Comparison of ENCODE assay signal across 9 cellular contexts in the genomic region with DNA sequence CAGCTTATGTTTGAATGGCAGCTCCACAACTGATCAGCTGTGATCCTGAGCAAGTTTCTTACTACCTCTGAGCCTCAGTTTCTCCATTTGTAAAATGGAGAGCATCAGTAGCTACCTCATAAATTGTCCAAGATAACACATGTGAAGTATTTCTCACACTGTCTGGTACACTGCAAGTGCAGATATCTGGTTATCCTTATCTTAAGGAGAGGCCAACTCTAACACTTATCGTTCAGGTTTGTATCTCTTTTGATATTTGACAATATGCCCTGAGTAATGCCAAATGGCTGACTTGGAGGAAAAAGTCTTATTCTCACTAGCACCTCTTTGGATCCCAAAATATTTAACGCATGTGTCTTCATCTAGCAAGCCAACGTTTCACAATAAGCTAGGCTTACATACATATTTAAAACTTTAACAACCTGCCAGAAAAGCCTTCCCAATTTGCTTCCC. TPM values are rescaled to one million over a fixed set of nuclear protein-coding genes. Genes with fewer than 3 reads are reported as not detected.
A peak's percentile ranks its signal among the peaks of the same experiment; 100 is the strongest.
DNase-seq lines count a peak whose midpoint lies in the region; ATAC-seq, FAIRE-seq and TF ChIP-seq lines count a peak whose summit lies in the region.
"Had no signal": no experiment of that assay in that cellular context is flagged by ENCODE, and none has a peak within 500 bp of the region (broad histone marks: within the 10 kb centered on the region; RNA-seq: fewer than 3 reads in every experiment).

No MANE protein-coding gene starts in this region.

- H3K79me1 ChIP-seq in H1 (ENCODE audit: low read depth, low read length): no peaks in the 10 kb centered on the region

- H2BK5ac ChIP-seq in H1 (ENCODE audit: low read depth, low read length): no peak overlapping the region

- no peak overlapping the region for H3K56ac ChIP-seq in H1 (replicated peaks; ENCODE audit: insufficient read length, low read depth, low read length)

- no peak for FAIRE-seq in H1 (lab: Jason Lieb, UNC)

- no peak overlapping the region for H2BK20ac ChIP-seq in H1 (ENCODE audit: low read length)

- peaks cover 8% of the 10 kb centered on the region for H3K23me2 ChIP-seq in H1 (ENCODE audit: low read depth, low read length)

- H3K4me3 ChIP-seq in H1 (ENCODE audit: extremely low read depth in 1 of 4, insufficient read depth in 2 of 4, low read depth in 3 of 4, low read length in 4 of 4) (no peak overlapping the region), muscle layer of duodenum (ENCODE audit: low read depth in 1 of 2, low read length in 2 of 2) (peak overlapping the region; percentile 47 to 86), upper lobe of right lung (peak overlapping the region; percentile 88)

- H3K18ac ChIP-seq in H1 (ENCODE audit: extremely low read depth, low read length): no peak overlapping the region

- H3K36me3 ChIP-seq in H1 (ENCODE audit: control insufficient read depth in 2 of 4, insufficient read depth in 4 of 4, low read length in 3 of 4): no peaks in the 10 kb centered on the region
- peaks cover 2 to 7% of the 10 kb centered on the region in 2 donors for H3K36me3 ChIP-seq in muscle layer of duodenum (ENCODE audit: control insufficient read depth in 1 of 2, insufficient read depth in 2 of 2, low read length in 2 of 2)
- no peaks in the 10 kb centered on the region for H3K36me3 ChIP-seq in upper lobe of right lung

- H3K27ac ChIP-seq in RWPE1: peak overlapping the region; percentile 92
- H3K27ac ChIP-seq in H1 (ENCODE audit: low read depth, low read length): no peak overlapping the region
- peak overlapping the region; percentile 97 for H3K27ac ChIP-seq in muscle layer of duodenum (ENCODE audit: low read length)
- peak overlapping the region; percentile 79 for H3K27ac ChIP-seq in upper lobe of right lung

- intact Hi-C loops in upper lobe of right lung (cut with DNase I): loop anchor here (10.0 kb wide), 1 partner anchor 59 kb away; no protein-coding TSS in a partner anchor

- H3K23ac ChIP-seq in H1 (ENCODE audit: insufficient read length): no peak overlapping the region

- peak overlapping the region; percentile 41; the same call in 1 of the 2 replicates for H2BK12ac ChIP-seq in H1 (ENCODE audit: low read depth, low read length)

- H3K9ac ChIP-seq in H1 (replicated peaks in 1 of 4; ENCODE audit: extremely low read depth in 1 of 4, low read depth in 3 of 4, low read length in 3 of 4): no peak overlapping the region; a peak in 2 of 7 replicates

- no peak overlapping the region for H4K5ac ChIP-seq in H1 (ENCODE audit: insufficient read length, low read depth, low read length)

- H2BK120ac ChIP-seq in H1 (replicated peaks; ENCODE audit: low read depth, low read length): no peak overlapping the region

- CTCF ChIA-PET in RWPE1 (lab: Yijun Ruan, JAX) (interaction anchor here (0.6 to 3.9 kb wide), 6 partner anchors 8 to 69 kb away, joined by 3 to 33 read pairs (median 6); no protein-coding TSS in a partner anchor), H1 (lab: Charles Lee; ENCODE audit: partially characterized antibody) (interaction anchor here (1.4 to 27.5 kb wide), 5 partner anchors 9 to 216 kb away, joined by 4 to 929 read pairs (median 26); a partner anchor contains a TSS)

- no peak for TF ChIP-seq CTCF in RWPE1 (conservative IDR thresholded peaks at IDR 0.05; ENCODE audit: low read depth)
- TF ChIP-seq CTCF in H1 (IDR thresholded peaks at IDR 0.05; ENCODE audit: control extremely low read depth in 1 of 3, insufficient read depth in 1 of 3, low read depth in 1 of 3, low read length in 3 of 3): no peak
- no peak for TF ChIP-seq CTCF in upper lobe of right lung (IDR thresholded peaks at IDR 0.05)
- no peak for TF ChIP-seq CTCF in GM10266 (IDR thresholded peaks at IDR 0.05; ENCODE audit: control insufficient read depth, insufficient read depth, low read depth, missing control alignments)

- TF ChIP-seq RAD21 in H1 (IDR thresholded peaks at IDR 0.05 in 1 of 2, conservative IDR thresholded peaks at IDR 0.05 in 1 of 2; ENCODE audit: low read depth in 2 of 2, low read length in 2 of 2): no peak

- ATAC-seq in upper lobe of right lung: no peak
- no peak for ATAC-seq in HG03442 (IDR thresholded peaks at IDR 0.05; ENCODE audit: unreplicated experiment)
- ATAC-seq: effector memory CD8-positive, alpha-beta T cell had no signal

- H2AK5ac ChIP-seq in H1 (ENCODE audit: low read depth, low read length): no peak overlapping the region; the same call in 1 of the 2 replicates

- no peak for TF ChIP-seq EP300 in H1 (IDR thresholded peaks at IDR 0.05; ENCODE audit: borderline replicate concordance in 1 of 2, low read depth in 2 of 2, low read length in 2 of 2)

- H3K9me3 ChIP-seq in H1 (ENCODE audit: insufficient read depth in 2 of 2, low read depth in 1 of 2, low read length in 1 of 2): no peaks in the 10 kb centered on the region
- no peaks in the 10 kb centered on the region for H3K9me3 ChIP-seq in muscle layer of duodenum (ENCODE audit: control insufficient read depth in 1 of 2, low read length in 2 of 2)
- H3K9me3 ChIP-seq in upper lobe of right lung: no peaks in the 10 kb centered on the region

- H4K20me1 ChIP-seq in H1 (replicated peaks in 1 of 2; ENCODE audit: control insufficient read depth in 1 of 2, insufficient read depth in 2 of 2, low read length in 2 of 2): no peaks in the 10 kb centered on the region

- H2AFZ ChIP-seq in H1 (ENCODE audit: low read length): no peak overlapping the region

- whole genome bisulfite sequencing in H1 (ENCODE audit: extremely low coverage in 1 of 2, insufficient coverage in 1 of 2, insufficient read length in 1 of 2, insufficient replicate concordance in 2 of 2, low coverage in 1 of 2, low lambda C conversion rate in 2 of 2, missing lambda C conversion rate in 1 of 2), 2 experiments: 87% methylated on average over 3 of the region's 3 CpGs; no CpG with 5 or more reads in 1 of the 2 experiments

- no peak overlapping the region for H2BK15ac ChIP-seq in H1 (ENCODE audit: low read length)

- no peaks in the 10 kb centered on the region for H3K79me2 ChIP-seq in H1 (ENCODE audit: control insufficient read depth in 1 of 2, insufficient read depth in 2 of 2, low read length in 2 of 2)

- peak overlapping the region in 1 of 2 experiments; percentile 68; a peak in 2 of 4 replicates for H3K4me2 ChIP-seq in H1 (ENCODE audit: insufficient read depth in 1 of 2, low read depth in 2 of 2, low read length in 2 of 2)

- no peak overlapping the region for H4K91ac ChIP-seq in H1 (replicated peaks; ENCODE audit: insufficient read length, low read length)

- H3K4ac ChIP-seq in H1 (replicated peaks; ENCODE audit: insufficient read length, low read depth, low read length): no peak overlapping the region

- no peak for TF ChIP-seq POLR2A in H1 (IDR thresholded peaks at IDR 0.05; ENCODE audit: control extremely low read depth in 1 of 2, low read depth in 2 of 2, low read length in 2 of 2)

- H3K14ac ChIP-seq in H1 (ENCODE audit: insufficient read length): no peak overlapping the region

- H4K8ac ChIP-seq in H1 (ENCODE audit: extremely low read depth, insufficient read depth, low read length): no peak overlapping the region

- POLR2A ChIA-PET in RWPE1 (lab: Yijun Ruan, JAX; ENCODE audit: low non-redundant PET): interaction anchor here (0.7 to 0.8 kb wide), 2 partner anchors 13 to 237 kb away, joined by 3 read pairs; no protein-coding TSS in a partner anchor
- POLR2A ChIA-PET in H1 (lab: Charles Lee; ENCODE audit: partially characterized antibody): interaction anchor here (1.3 to 6.9 kb wide), 6 partner anchors 9 to 128 kb away, joined by 3 to 52 read pairs (median 4); no protein-coding TSS in a partner anchor

- H3K4me1 ChIP-seq in H1 (replicated peaks in 1 of 4; ENCODE audit: control insufficient read depth in 3 of 4, insufficient read depth in 4 of 4, low read length in 3 of 4): peaks cover 13 to 34% (median 25%) of the 10 kb centered on the region in 4 experiments
- peaks cover 31 to 40% of the 10 kb centered on the region in 2 donors for H3K4me1 ChIP-seq in muscle layer of duodenum (ENCODE audit: control insufficient read depth in 1 of 2, insufficient read depth in 2 of 2, low read length in 2 of 2)
- H3K4me1 ChIP-seq in upper lobe of right lung: peaks cover 78% of the 10 kb centered on the region

- peaks cover 3 to 32% (median 21%) of the 10 kb centered on the region in 4 experiments for H3K27me3 ChIP-seq in H1 (replicated peaks in 1 of 4; ENCODE audit: control insufficient read depth in 3 of 4, extremely low read depth in 1 of 4, insufficient read depth in 3 of 4, low read length in 3 of 4)
- no peaks in the 10 kb centered on the region for H3K27me3 ChIP-seq in muscle layer of duodenum (ENCODE audit: low read depth, low read length)
- H3K27me3 ChIP-seq in upper lobe of right lung: no peaks in the 10 kb centered on the region

- DNase-seq in RWPE1 (ENCODE audit: low spot score) (no peak), H1 (ENCODE audit: low read depth in 1 of 2, low spot score in 2 of 2) (no peak), upper lobe of right lung (no peak), GM10266 (ENCODE audit: extremely low spot score) (no peak)
- no peak for DNase-seq in NK-92 treated with Interleukin-12 subunit alpha and Interleukin-12 subunit beta, amount 100 ng/mL, for 24 hours (lab: John Stamatoyannopoulos, UW)
- DNase-seq: effector memory CD8-positive, alpha-beta T cell; NCI-H146 had no signal

RNA-seq across cellular contexts. Expression of a gene that starts 2.7 kb away (rescaled TPM):
- total RNA-seq in H1 (2021; fragmentation: NEBNext Ultra II Directional; extraction: Animal tissue kit (Norgen Biotek cat#: 25700)): 22.3 and 24.1 TPM in 2 replicates
- polyA plus RNA-seq in H1 (2011; rRNA removed): 13.2 and 14.2 TPM in 2 replicates
- polyA plus RNA-seq in H1 (2011; cell fraction: cytosol; rRNA removed): 13.4 TPM
- 14.7 TPM for polyA plus RNA-seq in H1 (2011; cell fraction: nucleus; rRNA removed)
- polyA plus RNA-seq in H1 (2012, experiment 1 of 2): 12.4 to 15.0 TPM (median 13.8 TPM) in 4 replicates
- polyA plus RNA-seq in H1 (2012, experiment 2 of 2): 20.3 TPM
- polyA plus RNA-seq in H1 (2013, experiment 1 of 2): 15.9 TPM
- 15.4 TPM for polyA plus RNA-seq in H1 (2013, experiment 2 of 2)
- 10.5 and 12.6 TPM in 2 replicates for polyA minus RNA-seq in H1 (2011; rRNA and poly(A)+ RNA removed)
- 9.5 TPM for polyA minus RNA-seq in H1 (2011; cell fraction: cytosol; rRNA and poly(A)+ RNA removed)
- 9.3 TPM for polyA minus RNA-seq in H1 (2011; cell fraction: nucleus; rRNA and poly(A)+ RNA removed)
- total RNA-seq in upper lobe of right lung: 280 TPM

RNA-seq across cellular contexts. Expression of a gene that starts 34.7 kb away (rescaled TPM):
- total RNA-seq in H1 (2021; fragmentation: NEBNext Ultra II Directional; extraction: Animal tissue kit (Norgen Biotek cat#: 25700)): 42.7 and 43.6 TPM in 2 replicates
- 9.9 and 12.2 TPM in 2 replicates for polyA plus RNA-seq in H1 (2011; rRNA removed)
- 6.1 TPM for polyA plus RNA-seq in H1 (2011; cell fraction: cytosol; rRNA removed)
- 21.8 TPM for polyA plus RNA-seq in H1 (2011; cell fraction: nucleus; rRNA removed)
- 18.4 to 24.2 TPM (median 23.3 TPM) in 4 replicates for polyA plus RNA-seq in H1 (2012, experiment 1 of 2)
- 6.4 TPM for polyA plus RNA-seq in H1 (2012, experiment 2 of 2)
- polyA plus RNA-seq in H1 (2013, experiment 1 of 2): 16.4 TPM
- 14.6 TPM for polyA plus RNA-seq in H1 (2013, experiment 2 of 2)
- polyA minus RNA-seq in H1 (2011; rRNA and poly(A)+ RNA removed): 23.8 and 26.1 TPM in 2 replicates
- 24.7 TPM for polyA minus RNA-seq in H1 (2011; cell fraction: cytosol; rRNA and poly(A)+ RNA removed)
- polyA minus RNA-seq in H1 (2011; cell fraction: nucleus; rRNA and poly(A)+ RNA removed): 27.6 TPM
- total RNA-seq in upper lobe of right lung: 34.1 TPM

RNA-seq across cellular contexts. Expression of a gene that starts 35.2 kb away (rescaled TPM):
- 27.5 and 27.7 TPM in 2 replicates for total RNA-seq in H1 (2021; fragmentation: NEBNext Ultra II Directional; extraction: Animal tissue kit (Norgen Biotek cat#: 25700))
- 25.5 and 42.8 TPM in 2 replicates for polyA plus RNA-seq in H1 (2011; rRNA removed)
- polyA plus RNA-seq in H1 (2011; cell fraction: cytosol; rRNA removed): 54.2 TPM
- 49.9 TPM for polyA plus RNA-seq in H1 (2011; cell fraction: nucleus; rRNA removed)
- polyA plus RNA-seq in H1 (2012, experiment 1 of 2): 20.2 to 38.8 TPM (median 34.1 TPM) in 4 replicates
- polyA plus RNA-seq in H1 (2012, experiment 2 of 2): 27.9 TPM
- polyA plus RNA-seq in H1 (2013, experiment 1 of 2): 10.0 TPM
- polyA plus RNA-seq in H1 (2013, experiment 2 of 2): 11.0 TPM
- polyA minus RNA-seq in H1 (2011; rRNA and poly(A)+ RNA removed): 10.2 and 11.8 TPM in 2 replicates
- polyA minus RNA-seq in H1 (2011; cell fraction: cytosol; rRNA and poly(A)+ RNA removed): 26.1 TPM
- 40.8 TPM for polyA minus RNA-seq in H1 (2011; cell fraction: nucleus; rRNA and poly(A)+ RNA removed)
- 90.0 TPM for total RNA-seq in upper lobe of right lung

Comparison
In these comparisons a context has a peak if more than half of its experiments do, and no peak if none do; other contexts are left out.
1. H3K4me3 ChIP-seq: peak in muscle layer of duodenum (2 of 2) and upper lobe of right lung (single experiment); none in H1 (0 of 4).
2. RNA of a gene that starts 2.7 kb away (total RNA-seq): 280 TPM in upper lobe of right lung (single experiment); 22.3 to 24.1 TPM in H1; every median in the first group is over 10 times any median in the second.